Comparison of ENCODE assay signal across 1 cellular context in the genomic region with DNA sequence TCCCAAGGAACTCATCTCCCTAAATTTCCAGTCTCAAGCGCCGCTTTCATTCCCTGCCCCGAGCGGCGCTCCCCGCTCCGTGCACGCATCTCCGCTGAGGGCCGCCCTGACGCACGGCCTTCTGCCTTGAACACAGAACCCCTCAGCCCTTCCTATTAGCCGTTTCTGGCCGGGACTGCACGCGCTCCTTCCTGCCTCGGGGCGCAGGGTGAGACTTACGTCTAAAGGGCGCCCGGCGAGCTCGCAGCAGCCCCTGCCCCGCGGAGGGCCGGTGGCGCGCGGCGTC.
TF ChIP-seq lines count a peak whose summit lies in the region.

No MANE protein-coding gene starts in this region.

TF ChIP-seq in HEK293, 187 proteins besides CTCF, POLR2A, EP300 and RAD21 (continued from another document):
- TF ChIP-seq ZBTB26 (tag by site-specific recombination; optimal IDR thresholded peaks at IDR 0.05) (peak; percentile 45), ZSCAN30 (tag by site-specific recombination; IDR thresholded peaks at IDR 0.05) (0 out of 2 replicates have a peak, but pooled peaks have one; percentile 13), ZBTB20 (tag by site-specific recombination; IDR thresholded peaks at IDR 0.05) (peak; percentile 11; the same call in 1 of the 2 replicates), ZNF473 (tag by site-specific recombination; IDR thresholded peaks at IDR 0.05) (no peak), ZNF610 (tag by site-specific recombination; IDR thresholded peaks at IDR 0.05; ENCODE audit: borderline replicate concordance) (peak; percentile 56; the same call in 1 of the 2 replicates), MZF1 (tag by site-specific recombination; IDR thresholded peaks at IDR 0.05; ENCODE audit: borderline replicate concordance) (peak; percentile 15; the same call in 1 of the 2 replicates)
